ENCODE assay signal across 8 cellular contexts in genomic region chr16:67917852-67918236, GRCh38. TPM values are rescaled to one million over a fixed set of nuclear protein-coding genes. Genes with fewer than 3 reads are reported as not detected.
DNase-seq lines count a peak whose midpoint lies in the region; ATAC-seq, FAIRE-seq and TF ChIP-seq lines count a peak whose summit lies in the region.

No MANE protein-coding gene starts in this region.

- peaks cover 24% of the 10 kb centered on the region for H3F3A ChIP-seq in SK-N-SH (replicated peaks; ENCODE audit: insufficient read depth)

- peaks cover 47% of the 10 kb centered on the region for H4K20me1 ChIP-seq in SK-N-SH (ENCODE audit: insufficient read depth)

- 42% methylated on average over 4 of the region's 4 CpGs for WGBS in SK-N-SH (ENCODE audit: low lambda C conversion rate)

- H3K27ac ChIP-seq in SK-N-SH (ENCODE audit: low read depth in 2 of 2, low read length in 1 of 2) (peak overlapping the region; percentile 80 to 82), gastrocnemius medialis (peak overlapping the region; percentile 86 to 99 (median 95))

- H3K27me3 ChIP-seq in SK-N-SH (ENCODE audit: insufficient read depth) (no peaks in the 10 kb centered on the region), gastrocnemius medialis (no peaks in the 10 kb centered on the region)

- H3K9ac ChIP-seq in SK-N-SH: peak overlapping the region; percentile 41; the same call in 1 of the 2 replicates

- CTCF ChIA-PET in SK-N-SH (lab: Yijun Ruan, JAX): interaction anchor here (1.0 to 28.1 kb wide), 4 partner anchors 10 to 101 kb away, joined by 3 to 564 read pairs (median 8); partner anchors contain the start of genes EDC4, NRN1L and PSKH1

- in situ Hi-C loops in gastrocnemius medialis (cut with MboI; ENCODE audit: low sequenced_read_pairs in 4 of 4): no loop called here

- no peak overlapping the region for H2AFZ ChIP-seq in SK-N-SH (ENCODE audit: low read depth)

- intact Hi-C loops in gastrocnemius medialis (cut with DNase I; ENCODE audit: low total_unique reads): loop anchor here (1.0 to 2.0 kb wide), 2 partner anchors 25 to 35 kb away; partner anchors contain the start of gene PSKH1

- H3K9me3 ChIP-seq in SK-N-SH (no peaks in the 10 kb centered on the region), gastrocnemius medialis (no peaks in the 10 kb centered on the region)

- TF ChIP-seq RAD21 in SK-N-SH (IDR thresholded peaks at IDR 0.05; ENCODE audit: low read length): no peak

- H3K4me2 ChIP-seq in SK-N-SH: peak overlapping the region; percentile 67

- DNase-seq in H54 (ENCODE audit: insufficient read length, low spot score): peak; percentile 74
- no peak for DNase-seq in SK-N-SH
- DNase-seq in erythroblast (lab: John Stamatoyannopoulos, UW): peak; percentile 35 to 77
- peak; percentile 67 to 86 for DNase-seq in gastrocnemius medialis
- no peak for DNase-seq in COR-L47 (lab: John Stamatoyannopoulos, UW)
- no peak for DNase-seq in NCI-H1930 (lab: John Stamatoyannopoulos, UW)

- H3K4me3 ChIP-seq in SK-N-SH (ENCODE audit: low read depth in 2 of 2, low read length in 1 of 2) (no peak overlapping the region), gastrocnemius medialis (no peak overlapping the region)

- no peak for TF ChIP-seq EP300 in SK-N-SH (IDR thresholded peaks at IDR 0.05; ENCODE audit: borderline replicate concordance in 1 of 2, low read depth in 1 of 2, low read length in 1 of 2)

- H3K36me3 ChIP-seq in SK-N-SH (replicated peaks in 1 of 2; ENCODE audit: control insufficient read depth in 1 of 2, insufficient read depth in 2 of 2, low read length in 1 of 2) (peaks cover 0 to 6% of the 10 kb centered on the region in 2 experiments), gastrocnemius medialis (no peaks in the 10 kb centered on the region)

- TF ChIP-seq POLR2A in H54 (IDR thresholded peaks at IDR 0.05; ENCODE audit: low read depth, low read length) (no peak), erythroblast (IDR thresholded peaks at IDR 0.05; ENCODE audit: low read length) (no peak), gastrocnemius medialis (IDR thresholded peaks at IDR 0.05) (peak in 1 of 2 donors; percentile 36)

- H3K79me2 ChIP-seq in SK-N-SH (ENCODE audit: insufficient read depth): peaks cover 59% of the 10 kb centered on the region

- FAIRE-seq in H54 (lab: Jason Lieb, UNC): peak; percentile 82

- POLR2A ChIA-PET in SK-N-SH (lab: Yijun Ruan, JAX): no interaction called here

- no peaks in the 10 kb centered on the region for H3K9me2 ChIP-seq in SK-N-SH

- ATAC-seq in gastrocnemius medialis: peak; percentile 92
- no peak for ATAC-seq in HG02571 (IDR thresholded peaks at IDR 0.05; ENCODE audit: unreplicated experiment)
- no peak for ATAC-seq in GM19395 (IDR thresholded peaks at IDR 0.05; ENCODE audit: unreplicated experiment)

- H3K4me1 ChIP-seq in SK-N-SH (ENCODE audit: control insufficient read depth in 1 of 2, insufficient read depth in 2 of 2, low read depth in 1 of 2, low read length in 1 of 2): peaks cover 14 to 69% of the 10 kb centered on the region in 2 experiments; a peak in 3 of 4 replicates
- H3K4me1 ChIP-seq in gastrocnemius medialis: peaks cover 78 to 80% of the 10 kb centered on the region in 2 donors

- TF ChIP-seq CTCF in SK-N-SH (IDR thresholded peaks at IDR 0.05) (no peak), gastrocnemius medialis (IDR thresholded peaks at IDR 0.05 in 4 of 5, conservative IDR thresholded peaks at IDR 0.05 in 1 of 5) (no peak)

TF ChIP-seq in SK-N-SH, 30 proteins besides CTCF, POLR2A, EP300 and RAD21:
- TF ChIP-seq TEAD4 (IDR thresholded peaks at IDR 0.05; ENCODE audit: borderline replicate concordance, insufficient read depth) (no peak), MXI1 (IDR thresholded peaks at IDR 0.05; ENCODE audit: low read depth, low read length) (0 out of 2 replicates have a peak, but pooled peaks have one; percentile 29), FOSL2 (IDR thresholded peaks at IDR 0.05; ENCODE audit: borderline replicate concordance, low read depth) (peak; percentile 93), JUND (IDR thresholded peaks at IDR 0.05) (peak; percentile 85; the same call in 1 of the 2 replicates), PBX3 (IDR thresholded peaks at IDR 0.05) (peak; percentile 85), POLR2AphosphoS5 (IDR thresholded peaks at IDR 0.05; ENCODE audit: low read depth, low read length) (no peak)

RNA-seq across cellular contexts. Expression of gene CTRL, which starts 13.8 kb away (rescaled TPM):
- 1.3 and 1.9 TPM in 2 replicates for polyA plus RNA-seq in SK-N-SH (2012; rRNA removed)
- polyA plus RNA-seq in SK-N-SH (2012; cell fraction: cytosol; rRNA removed): 0.40 and 0.64 TPM in 2 replicates
- 7.1 and 10.0 TPM in 2 replicates for polyA plus RNA-seq in SK-N-SH (2012; cell fraction: nucleus; rRNA removed)
- under 1 TPM in 1 of 4 donors, not detected in 3; 0.27 TPM for total RNA-seq in gastrocnemius medialis

RNA-seq across cellular contexts. Expression of gene PSMB10, which starts 18.8 kb away (rescaled TPM):
- 52.7 and 57.8 TPM in 2 replicates for polyA plus RNA-seq in SK-N-SH (2012; rRNA removed)
- polyA plus RNA-seq in SK-N-SH (2012; cell fraction: cytosol; rRNA removed): 28.1 and 38.0 TPM in 2 replicates
- polyA plus RNA-seq in SK-N-SH (2012; cell fraction: nucleus; rRNA removed): 24.1 and 38.0 TPM in 2 replicates
- 10 to 100 TPM; 18.3 to 41.4 (median 23.9) TPM for total RNA-seq in gastrocnemius medialis

RNA-seq across cellular contexts. Expression of gene PSKH1, which starts 24.8 kb away (rescaled TPM):
- polyA plus RNA-seq in SK-N-SH (2012; rRNA removed): 30.1 and 31.4 TPM in 2 replicates
- 13.6 and 21.7 TPM in 2 replicates for polyA plus RNA-seq in SK-N-SH (2012; cell fraction: cytosol; rRNA removed)
- 23.8 and 24.6 TPM in 2 replicates for polyA plus RNA-seq in SK-N-SH (2012; cell fraction: nucleus; rRNA removed)
- total RNA-seq in gastrocnemius medialis: 10 to 100 TPM in 1 of 4 donors, 1 to 10 TPM in 3; 4.1 to 12.7 (median 6.9) TPM

RNA-seq across cellular contexts. Expression of gene LCAT, which starts 26.1 kb away (rescaled TPM):
- 11.1 and 14.4 TPM in 2 replicates for polyA plus RNA-seq in SK-N-SH (2012; rRNA removed)
- polyA plus RNA-seq in SK-N-SH (2012; cell fraction: cytosol; rRNA removed): 1.7 and 3.1 TPM in 2 replicates
- 94.0 and 97.7 TPM in 2 replicates for polyA plus RNA-seq in SK-N-SH (2012; cell fraction: nucleus; rRNA removed)
- 10 to 100 TPM in 1 of 4 donors, 1 to 10 TPM in 3; 2.5 to 18.7 (median 3.5) TPM for total RNA-seq in gastrocnemius medialis

RNA-seq across cellular contexts. Expression of gene NRN1L, which starts 33.2 kb away (rescaled TPM):
- 0.41 and 0.45 TPM in 2 replicates for polyA plus RNA-seq in SK-N-SH (2012; rRNA removed)
- 0.17 TPM in 1 of 2 replicates, not detected in the other for polyA plus RNA-seq in SK-N-SH (2012; cell fraction: cytosol; rRNA removed)
- polyA plus RNA-seq in SK-N-SH (2012; cell fraction: nucleus; rRNA removed): 2.1 and 2.6 TPM in 2 replicates
- total RNA-seq in gastrocnemius medialis: 1 to 10 TPM in 2 of 4 donors, under 1 TPM in 1, not detected in 1; 0.87 to 2.8 (median 1.1) TPM

Comparison
In these comparisons a context has a peak if more than half of its experiments do, and no peak if none do; other contexts are left out.
1. DNase-seq: peak in H54 (single experiment), erythroblast (2 of 2) and gastrocnemius medialis (2 of 2); none in SK-N-SH (single experiment), COR-L47 (single experiment) and NCI-H1930 (0 of 2).
2. ATAC-seq: peak in gastrocnemius medialis (2 of 2); none in HG02571 (single experiment) and GM19395 (single experiment).